ENCODE assay signal across 8 cellular contexts in genomic region chr4:147733614-147734344, GRCh38. TPM values are rescaled to one million over a fixed set of nuclear protein-coding genes. Genes with fewer than 3 reads are reported as not detected.
A peak's percentile ranks its signal among the peaks of the same experiment; 100 is the strongest.
DNase-seq lines count a peak whose midpoint lies in the region; ATAC-seq and TF ChIP-seq lines count a peak whose summit lies in the region.

No MANE protein-coding gene starts in this region.

- H2BK12ac ChIP-seq in neuronal stem cell (ENCODE audit: low read length): no peak overlapping the region

- ATAC-seq in activated T-cell treated with anti-CD3 and anti-CD28 coated beads, Interleukin-2, amount 50 U/mL, for 4 hours: no peak
- no peak for ATAC-seq in upper lobe of left lung (ENCODE audit: low FRiP score in 2 of 2)
- no peak for ATAC-seq in GM21786 (IDR thresholded peaks at IDR 0.05; ENCODE audit: unreplicated experiment)

- TF ChIP-seq CTCF in ascending aorta (IDR thresholded peaks at IDR 0.05) (no peak), kidney epithelial cell (IDR thresholded peaks at IDR 0.05; ENCODE audit: insufficient read depth, low read length, poor library complexity, severe bottlenecking) (no peak), upper lobe of left lung (IDR thresholded peaks at IDR 0.05) (no peak)

- H2BK15ac ChIP-seq in neuronal stem cell (ENCODE audit: low read length): no peak overlapping the region

- no peak overlapping the region for H3K4me2 ChIP-seq in neuronal stem cell (ENCODE audit: insufficient read depth, low read length, poor library complexity, severe bottlenecking)

- 79 to 80% methylated on average over 11 of the region's 11 CpGs for WGBS in upper lobe of left lung, 2 donors
- no CpG with 5 or more reads among the region's 11 CpGs for WGBS in neuronal stem cell (ENCODE audit: extremely low coverage in 2 of 2, insufficient read length in 2 of 2, insufficient replicate concordance in 1 of 2), 2 donors

- H4K8ac ChIP-seq in neuronal stem cell (ENCODE audit: low read depth, low read length): no peak overlapping the region

- TF ChIP-seq EP300 in upper lobe of left lung (IDR thresholded peaks at IDR 0.05): no peak

- H3K36me3 Mint-ChIP-seq in activated T-cell treated with anti-CD3 and anti-CD28 coated beads, Interleukin-2, amount 50 U/mL, for 4 hours (ENCODE audit: insufficient read depth): no peaks in the 10 kb centered on the region

- H3K4ac ChIP-seq in neuronal stem cell (ENCODE audit: low read length): no peak overlapping the region

- no peak overlapping the region for H4K91ac ChIP-seq in neuronal stem cell (ENCODE audit: low read depth, low read length, poor library complexity)

- H3K4me3 ChIP-seq in ascending aorta: peak overlapping the region; percentile 80 to 94
- peak overlapping the region; percentile 78 for H3K4me3 ChIP-seq in kidney epithelial cell (ENCODE audit: low read depth, low read length)
- H3K4me3 ChIP-seq in upper lobe of left lung: peak overlapping the region; percentile 67 to 87 (median 78)
- H3K4me3 ChIP-seq in neuronal stem cell (ENCODE audit: low read length in 2 of 2): no peak overlapping the region

- H2AK5ac ChIP-seq in neuronal stem cell (ENCODE audit: low read depth, low read length): no peak overlapping the region

- intact Hi-C loops in ascending aorta (cut with DNase I): loop anchor here (2.0 to 5.0 kb wide), 4 partner anchors 21 to 97 kb away; partner anchors contain the start of gene PRMT9

- H2AFZ ChIP-seq in neuronal stem cell (ENCODE audit: low read length): no peak overlapping the region

- H3K9me3 Mint-ChIP-seq in activated T-cell treated with anti-CD3 and anti-CD28 coated beads, Interleukin-2, amount 50 U/mL, for 4 hours: no peaks in the 10 kb centered on the region

- H3K9me3 ChIP-seq in ascending aorta (no peaks in the 10 kb centered on the region), upper lobe of left lung (no peaks in the 10 kb centered on the region), neuronal stem cell (replicated peaks in 1 of 2; ENCODE audit: control insufficient read depth in 2 of 2, insufficient read depth in 1 of 2, low read depth in 1 of 2, low read length in 2 of 2) (no peaks in the 10 kb centered on the region)

- no peak overlapping the region for H2BK5ac ChIP-seq in neuronal stem cell (ENCODE audit: low read length)

- peak overlapping the region; percentile 86 to 89 for H3K27ac ChIP-seq in ascending aorta
- peak overlapping the region; percentile 24 to 91 (median 87) for H3K27ac ChIP-seq in upper lobe of left lung
- H3K27ac ChIP-seq in neuronal stem cell (replicated peaks; ENCODE audit: low read length): no peak overlapping the region

- no peak overlapping the region for H3K18ac ChIP-seq in neuronal stem cell (ENCODE audit: low read length)

- DNase-seq in activated T-cell treated with anti-CD3 and anti-CD28 coated beads, Interleukin-2, amount 50 U/mL, for 4 hours: no peak
- no peak for DNase-seq in activated T-cell treated with anti-CD3 and anti-CD28 coated beads, Interleukin-2, amount 50 U/mL, for 1 hour
- DNase-seq in ascending aorta (ENCODE audit: low spot score in 2 of 2) (no peak), kidney epithelial cell (ENCODE audit: low read depth) (no peak), upper lobe of left lung (peak in 1 of 2 donors; percentile 38), neuronal stem cell (ENCODE audit: low spot score) (no peak), cerebellar cortex (ENCODE audit: low spot score) (no peak)

- peaks cover 0 to 8% of the 10 kb centered on the region in 2 donors for H3K4me1 ChIP-seq in ascending aorta
- peaks cover 0 to 34% (median 25%) of the 10 kb centered on the region in 4 donors for H3K4me1 ChIP-seq in upper lobe of left lung
- H3K4me1 ChIP-seq in neuronal stem cell (ENCODE audit: control insufficient read depth in 2 of 2, insufficient read depth in 1 of 2, low read depth in 1 of 2, low read length in 2 of 2): peaks cover 0 to 5% of the 10 kb centered on the region in 2 donors

- H3K27me3 ChIP-seq in ascending aorta: no peaks in the 10 kb centered on the region
- no peaks in the 10 kb centered on the region for H3K27me3 ChIP-seq in kidney epithelial cell (ENCODE audit: control insufficient read depth, insufficient read depth, low read length)
- no peaks in the 10 kb centered on the region for H3K27me3 ChIP-seq in upper lobe of left lung
- peaks cover 2 to 82% (median 30%) of the 10 kb centered on the region in 3 experiments for H3K27me3 ChIP-seq in neuronal stem cell (ENCODE audit: control insufficient read depth in 3 of 3, insufficient read depth in 3 of 3, low read depth in 1 of 3, low read length in 3 of 3)

- TF ChIP-seq POLR2A in upper lobe of left lung (IDR thresholded peaks at IDR 0.05): no peak

- no peak overlapping the region for H3K23ac ChIP-seq in neuronal stem cell (ENCODE audit: low read depth, low read length, poor library complexity)

- H3K4me3 Mint-ChIP-seq in activated T-cell treated with anti-CD3 and anti-CD28 coated beads, Interleukin-2, amount 50 U/mL, for 4 hours: peak overlapping the region; percentile 91

- H3K36me3 ChIP-seq in ascending aorta: no peaks in the 10 kb centered on the region
- H3K36me3 ChIP-seq in kidney epithelial cell (ENCODE audit: control insufficient read depth, insufficient read depth, low read length): no peaks in the 10 kb centered on the region
- no peaks in the 10 kb centered on the region for H3K36me3 ChIP-seq in upper lobe of left lung
- H3K36me3 ChIP-seq in neuronal stem cell (replicated peaks in 1 of 2; ENCODE audit: control insufficient read depth in 2 of 2, insufficient read depth in 2 of 2, low read length in 2 of 2): no peaks in the 10 kb centered on the region

- peaks cover 40% of the 10 kb centered on the region for H3K4me1 Mint-ChIP-seq in activated T-cell treated with anti-CD3 and anti-CD28 coated beads, Interleukin-2, amount 50 U/mL, for 4 hours (ENCODE audit: low read depth)

- peaks cover 11% of the 10 kb centered on the region for H3K27me3 Mint-ChIP-seq in activated T-cell treated with anti-CD3 and anti-CD28 coated beads, Interleukin-2, amount 50 U/mL, for 4 hours (ENCODE audit: low read depth)

- H3K79me1 ChIP-seq in neuronal stem cell (ENCODE audit: low read depth, low read length): no peaks in the 10 kb centered on the region

- H3K9ac ChIP-seq in neuronal stem cell (ENCODE audit: low read depth, low read length, poor library complexity): no peak overlapping the region

- no peak overlapping the region for H3K14ac ChIP-seq in neuronal stem cell (ENCODE audit: low read length)

- no peak overlapping the region for H2BK120ac ChIP-seq in neuronal stem cell (ENCODE audit: low read depth, low read length)

RNA-seq across cellular contexts. Expression of gene ARHGAP10, which starts 1.9 kb away (rescaled TPM):
- total RNA-seq in activated T-cell treated with anti-CD3 and anti-CD28 coated beads, Interleukin-2, amount 50 U/mL, for 4 hours: 1 to 10 TPM; 4.3 to 5.9 (median 5.3) TPM
- total RNA-seq in ascending aorta (77.3 TPM), kidney epithelial cell (15.5 and 17.7 TPM in 2 replicates), upper lobe of left lung (10 to 100 TPM; 25.9 to 47.1 (median 29.5) TPM)
- polyA plus RNA-seq in neuronal stem cell (2013, experiment 1 of 2): 1.2 TPM
- polyA plus RNA-seq in neuronal stem cell (2013, experiment 2 of 2): 1.2 TPM

RNA-seq across cellular contexts. Expression of gene PRMT9, which starts 49.8 kb away (rescaled TPM):
- total RNA-seq in activated T-cell treated with anti-CD3 and anti-CD28 coated beads, Interleukin-2, amount 50 U/mL, for 4 hours: 1 to 10 TPM; 4.7 to 5.0 (median 5.0) TPM
- 1.6 TPM for total RNA-seq in ascending aorta
- 7.2 and 8.1 TPM in 2 replicates for total RNA-seq in kidney epithelial cell
- total RNA-seq in upper lobe of left lung: 10 to 100 TPM in 2 of 6 donors, 1 to 10 TPM in 4; 5.7 to 12.6 (median 8.0) TPM
- 4.7 TPM for polyA plus RNA-seq in neuronal stem cell (2013, experiment 1 of 2)
- polyA plus RNA-seq in neuronal stem cell (2013, experiment 2 of 2): 5.0 TPM

Comparison
In these comparisons a context has a peak if more than half of its experiments do, and no peak if none do; other contexts are left out.
1. H3K4me3 ChIP-seq: peak in ascending aorta (2 of 2), kidney epithelial cell (single experiment) and upper lobe of left lung (4 of 4); none in neuronal stem cell (0 of 2).